18 cellular contexts compared by ENCODE assay signal in genomic region chr9:132898043-132898442, GRCh38. TPM values are rescaled to one million over a fixed set of nuclear protein-coding genes. Genes with fewer than 3 reads are reported as not detected.
"Had no signal": no experiment of that assay in that cellular context is flagged by ENCODE, and none has a peak within 500 bp of the region (broad histone marks: within the 10 kb centered on the region; RNA-seq: fewer than 3 reads in every experiment).

No MANE protein-coding gene starts in this region.

- H3K4me3 ChIP-seq: colonic mucosa, gastrocnemius medialis, mucosa of descending colon, spleen had no signal

- DNase-seq: colonic mucosa; dermis blood vessel endothelial cell; effector CD8-positive, alpha-beta T cell; gastrocnemius medialis; islet precursor cell; mucosa of descending colon; naive thymus-derived CD8-positive, alpha-beta T cell; posterior cingulate gyrus; spleen; stimulated activated CD4-positive, alpha-beta T cell treated with anti-CD3 and anti-CD28 coated beads, Interleukin-15, amount 100 ng/mL, for 24 hours; stimulated activated CD4-positive, alpha-beta T cell treated with anti-CD3 and anti-CD28 coated beads, Interleukin-1b, Interleukin-23, amount 100 ng/mL, for 48 hours; stimulated activated CD4-positive, alpha-beta T cell treated with anti-CD3 and anti-CD28 coated beads, Interleukin-4, amount 100 ng/mL, for 24 hours; stimulated activated naive B cell treated with anti-CD40 and anti-IgM and Interleukin-4, amounts not matched to agents 10 μg/mL and 1 μg/mL and 100 μg/mL, for 72 hours; stimulated activated naive CD8-positive, alpha-beta T cell treated with anti-CD3 and anti-CD28 coated beads, Interleukin-15, amount 100 ng/mL, for 72 hours had no signal

- ATAC-seq: gastrocnemius medialis; left lobe of liver; mucosa of descending colon; naive thymus-derived CD8-positive, alpha-beta T cell; sciatic nerve; stimulated activated naive B cell treated with anti-CD40 and anti-IgM and Interleukin-4, amounts not matched to agents 10 μg/mL and 1 μg/mL and 100 μg/mL, for 72 hours; stimulated activated naive CD8-positive, alpha-beta T cell treated with anti-CD3 and anti-CD28 coated beads, Interleukin-15, amount 100 ng/mL, for 72 hours had no signal

- H3K9me3 Mint-ChIP-seq: naive thymus-derived CD8-positive, alpha-beta T cell; neural crest cell; stimulated activated naive B cell treated with anti-CD40 and anti-IgM and Interleukin-4, amounts not matched to agents 10 μg/mL and 1 μg/mL and 100 μg/mL, for 72 hours; stimulated activated naive CD8-positive, alpha-beta T cell treated with anti-CD3 and anti-CD28 coated beads, Interleukin-15, amount 100 ng/mL, for 72 hours; type B pancreatic cell had no signal

- H3K4me3 Mint-ChIP-seq: naive thymus-derived CD8-positive, alpha-beta T cell; neural crest cell; stimulated activated naive B cell treated with anti-CD40 and anti-IgM and Interleukin-4, amounts not matched to agents 10 μg/mL and 1 μg/mL and 100 μg/mL, for 72 hours; stimulated activated naive CD8-positive, alpha-beta T cell treated with anti-CD3 and anti-CD28 coated beads, Interleukin-15, amount 100 ng/mL, for 72 hours; type B pancreatic cell had no signal

- H3K27me3 Mint-ChIP-seq: naive thymus-derived CD8-positive, alpha-beta T cell; stimulated activated naive B cell treated with anti-CD40 and anti-IgM and Interleukin-4, amounts not matched to agents 10 μg/mL and 1 μg/mL and 100 μg/mL, for 72 hours; stimulated activated naive CD8-positive, alpha-beta T cell treated with anti-CD3 and anti-CD28 coated beads, Interleukin-15, amount 100 ng/mL, for 72 hours; type B pancreatic cell had no signal

- H3K27ac Mint-ChIP-seq: naive thymus-derived CD8-positive, alpha-beta T cell; stimulated activated naive B cell treated with anti-CD40 and anti-IgM and Interleukin-4, amounts not matched to agents 10 μg/mL and 1 μg/mL and 100 μg/mL, for 72 hours; stimulated activated naive CD8-positive, alpha-beta T cell treated with anti-CD3 and anti-CD28 coated beads, Interleukin-15, amount 100 ng/mL, for 72 hours; type B pancreatic cell had no signal

RNA-seq across cellular contexts. Expression of gene AK8, which starts 20.0 kb away (rescaled TPM):
- total RNA-seq: dermis blood vessel endothelial cell; gastrocnemius medialis; left lobe of liver; naive thymus-derived CD8-positive, alpha-beta T cell had no signal
